Comparison of ENCODE assay signal across 8 cellular contexts in the genomic region with DNA sequence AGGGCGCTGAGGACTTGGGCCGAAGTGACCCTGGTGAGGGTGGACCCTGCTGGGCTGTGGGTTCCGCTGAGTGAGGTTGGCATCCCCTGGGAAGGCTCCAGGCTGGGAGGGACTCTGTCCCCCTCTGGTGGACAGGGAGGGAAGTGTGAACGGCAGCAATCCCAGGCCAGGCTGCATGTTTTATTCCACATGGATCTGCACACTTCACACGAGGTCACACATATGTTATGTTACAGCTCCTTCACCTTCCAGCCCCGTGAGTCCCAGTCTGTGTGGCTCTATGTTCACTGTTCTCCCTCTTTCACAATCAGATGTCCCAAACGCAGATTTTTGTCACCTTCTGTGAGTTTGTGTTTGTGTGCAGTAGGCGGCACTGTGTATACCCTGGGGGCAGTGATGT. TPM values are rescaled to one million over a fixed set of nuclear protein-coding genes. Genes with fewer than 3 reads are reported as not detected.
A peak's percentile ranks its signal among the peaks of the same experiment; 100 is the strongest.
DNase-seq lines count a peak whose midpoint lies in the region; ATAC-seq and TF ChIP-seq lines count a peak whose summit lies in the region.
"Not testable (repeated sequence)": the region's sequence is repeated elsewhere in the genome, so short reads cannot be mapped to it uniquely, and the experiment has no call there.
"Had no signal": no experiment of that assay in that cellular context is flagged by ENCODE, and none has a peak within 500 bp of the region (broad histone marks: within the 10 kb centered on the region; RNA-seq: fewer than 3 reads in every experiment).

No MANE protein-coding gene starts in this region.

- H3K9me3 ChIP-seq in SK-N-SH, body of pancreas, lower lobe of right lung: not testable (repeated sequence)

- H3K4me1 ChIP-seq in KMS-11 (ENCODE audit: low read depth, poor library complexity, severe bottlenecking); SK-N-SH (ENCODE audit: control insufficient read depth in 1 of 2, insufficient read depth in 2 of 2, low read depth in 1 of 2, low read length in 1 of 2); body of pancreas; lower lobe of right lung: not testable (repeated sequence)

- H3K9me2 ChIP-seq in SK-N-SH, result not testable (repeated sequence)

- CTCF ChIA-PET in BJ (lab: Yijun Ruan, JAX) (interaction anchor here (1.1 to 1.3 kb wide), 4 partner anchors 16 to 114 kb away, joined by 3 to 4 read pairs (median 3); no protein-coding TSS in a partner anchor), SK-N-SH (lab: Yijun Ruan, JAX) (interaction anchor here (1.5 kb wide), 1 partner anchor 132 kb away, joined by 3 read pairs; no protein-coding TSS in a partner anchor)

- H3K27ac ChIP-seq in KMS-11; SK-N-SH (ENCODE audit: low read depth in 2 of 2, low read length in 1 of 2); body of pancreas; lower lobe of right lung: not testable (repeated sequence)

- not testable (repeated sequence) for H2AFZ ChIP-seq in KMS-11 (ENCODE audit: low read depth); SK-N-SH (ENCODE audit: low read depth)

- not testable (repeated sequence) for DNase-seq in BJ (ENCODE audit: low read depth); GM12865 (ENCODE audit: low read depth); SK-N-SH; epithelial cell of proximal tubule (ENCODE audit: low read depth); lower lobe of right lung
- DNase-seq in body of pancreas, result peak in 1 of 4 donors; percentile 20

- not testable (repeated sequence) for ATAC-seq in body of pancreas, lower lobe of right lung

- H3K4me3 ChIP-seq in BJ (ENCODE audit: low read depth, low read length); GM12865 (ENCODE audit: low read depth, low read length); KMS-11 (IDR thresholded peaks at IDR 0.05; ENCODE audit: insufficient read depth, low read depth, low read length); SK-N-SH (ENCODE audit: low read depth in 2 of 2, low read length in 1 of 2); body of pancreas; epithelial cell of proximal tubule (ENCODE audit: low read depth, low read length); lower lobe of right lung: not testable (repeated sequence)

- 27% methylated on average over 4 of the region's 8 CpGs for WGBS in SK-N-SH (ENCODE audit: low lambda C conversion rate)
- WGBS in body of pancreas, 2 donors, result 52 to 62% methylated on average over 8 of the region's 8 CpGs

- TF ChIP-seq EP300 in SK-N-SH (IDR thresholded peaks at IDR 0.05; ENCODE audit: borderline replicate concordance in 1 of 2, low read depth in 1 of 2, low read length in 1 of 2), result not testable (repeated sequence)

- H3K4me2 ChIP-seq in KMS-11, SK-N-SH: not testable (repeated sequence)

- H3K27me3 ChIP-seq in BJ (ENCODE audit: control insufficient read depth, insufficient read depth, low read length); KMS-11 (ENCODE audit: insufficient read depth, low read depth); SK-N-SH (ENCODE audit: insufficient read depth); body of pancreas; lower lobe of right lung (ENCODE audit: low read depth): not testable (repeated sequence)

- not testable (repeated sequence) for H3F3A ChIP-seq in SK-N-SH (replicated peaks; ENCODE audit: insufficient read depth)

- intact Hi-C loops in body of pancreas (cut with DNase I); lower lobe of right lung (cut with DNase I): not testable (repeated sequence)

- TF ChIP-seq RAD21 in SK-N-SH (IDR thresholded peaks at IDR 0.05; ENCODE audit: low read length), result not testable (repeated sequence)

- not testable (repeated sequence) for H3K36me3 ChIP-seq in BJ (ENCODE audit: control insufficient read depth, insufficient read depth, low read length); KMS-11 (ENCODE audit: insufficient read depth); SK-N-SH (replicated peaks in 1 of 2; ENCODE audit: control insufficient read depth in 1 of 2, insufficient read depth in 2 of 2, low read length in 1 of 2); body of pancreas (replicated peaks in 1 of 2; ENCODE audit: insufficient read depth in 1 of 2, low read depth in 2 of 2); lower lobe of right lung

- not testable (repeated sequence) for H3K79me2 ChIP-seq in KMS-11 (ENCODE audit: insufficient read depth, low read depth); SK-N-SH (ENCODE audit: insufficient read depth)

- POLR2A ChIA-PET in BJ (lab: Charles Lee); SK-N-SH (lab: Yijun Ruan, JAX): not testable (repeated sequence)

- not testable (repeated sequence) for H4K20me1 ChIP-seq in KMS-11 (ENCODE audit: insufficient read depth); SK-N-SH (ENCODE audit: insufficient read depth)

- not testable (repeated sequence) for H3K9ac ChIP-seq in KMS-11, SK-N-SH

- TF ChIP-seq CTCF in BJ (IDR thresholded peaks at IDR 0.05; ENCODE audit: insufficient read depth, low read depth, low read length) (0 out of 2 replicates have a peak, but pooled peaks have one; percentile 3), GM12865 (IDR thresholded peaks at IDR 0.05; ENCODE audit: insufficient read depth, low read depth, low read length, missing control alignments) (peak; percentile 9), KMS-11 (conservative IDR thresholded peaks at IDR 0.05; ENCODE audit: low read depth, low read length) (peak; percentile 23; the same call in 1 of the 2 replicates), SK-N-SH (IDR thresholded peaks at IDR 0.05) (peak; percentile 47), body of pancreas (IDR thresholded peaks at IDR 0.05) (peak in 6 of 7 experiments; percentile 19 to 44 (median 28)), epithelial cell of proximal tubule (conservative IDR thresholded peaks at IDR 0.05; ENCODE audit: low read depth, low read length) (peak; percentile 17), lower lobe of right lung (IDR thresholded peaks at IDR 0.05) (peak; percentile 34)

- not testable (repeated sequence) for TF ChIP-seq POLR2A in body of pancreas (IDR thresholded peaks at IDR 0.05)

RNA-seq across cellular contexts. Expression of gene PSG8, which starts 1.8 kb away (rescaled TPM):
- polyA plus RNA-seq in BJ (2011; rRNA removed) (0.34 and 0.63 TPM in 2 replicates), SK-N-SH (2012; rRNA removed) (0.06 and 0.15 TPM in 2 replicates)
- 0.09 and 0.21 TPM in 2 replicates for polyA minus RNA-seq in BJ (2011; rRNA and poly(A)+ RNA removed)
- 0.08 and 0.12 TPM in 2 replicates for polyA plus RNA-seq in SK-N-SH (2012; cell fraction: cytosol; rRNA removed)
- 0.06 and 0.11 TPM in 2 replicates for polyA plus RNA-seq in SK-N-SH (2012; cell fraction: nucleus; rRNA removed)
- total RNA-seq in body of pancreas (not detected), epithelial cell of proximal tubule (0.07 and 1.2 TPM in 2 replicates), lower lobe of right lung (not detected)
- total RNA-seq: Right ventricle myocardium inferior had no signal

RNA-seq across cellular contexts. Expression of gene PSG3, which starts 27.0 kb away (rescaled TPM):
- 0.39 and 0.49 TPM in 2 replicates for polyA plus RNA-seq in BJ (2011; rRNA removed)
- polyA minus RNA-seq in BJ (2011; rRNA and poly(A)+ RNA removed), result not detected in 2 replicates
- 0.07 and 0.10 TPM in 2 replicates for polyA plus RNA-seq in SK-N-SH (2012; rRNA removed)
- polyA plus RNA-seq in SK-N-SH (2012; cell fraction: cytosol; rRNA removed), result 0.03 and 0.04 TPM in 2 replicates
- 0.11 TPM in 1 of 2 replicates, not detected in the other for polyA plus RNA-seq in SK-N-SH (2012; cell fraction: nucleus; rRNA removed)
- total RNA-seq in body of pancreas, result not detected
- total RNA-seq in epithelial cell of proximal tubule, result 0.07 TPM in 1 of 2 replicates, not detected in the other
- not detected for total RNA-seq in lower lobe of right lung
- total RNA-seq: Right ventricle myocardium inferior had no signal
